ENCODE assay signal across 1 cellular context in the genomic region with DNA sequence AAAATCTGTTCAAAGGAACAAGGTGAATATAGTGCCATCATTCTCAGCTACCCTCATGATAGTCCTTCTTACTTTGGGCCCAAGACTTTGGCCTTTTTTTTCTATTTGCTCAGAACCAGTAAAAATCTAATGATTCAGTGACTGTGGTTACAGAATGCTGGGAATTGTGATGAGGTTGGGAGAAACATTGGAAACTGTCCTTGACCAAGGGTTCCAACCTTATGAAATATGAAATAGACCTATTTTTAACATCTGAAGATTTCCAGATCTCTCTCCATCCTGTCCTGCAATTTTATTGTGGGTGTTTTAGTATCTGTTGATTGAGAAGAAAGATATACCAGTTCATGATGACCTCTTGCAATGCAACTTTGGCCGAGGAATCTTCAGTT.
TF ChIP-seq lines count a peak whose summit lies in the region.

No MANE protein-coding gene starts in this region.

TF ChIP-seq in SK-N-SH treated with all-trans-retinoic acid at 6 μM for 48 hours, 23 proteins besides CTCF, POLR2A, EP300 and RAD21 (continued from another document):
- TF ChIP-seq TOX (CRISPR knock-in tag; IDR thresholded peaks at IDR 0.05; ENCODE audit: borderline replicate concordance) (no peak), RARB (CRISPR knock-in tag; IDR thresholded peaks at IDR 0.05) (no peak), PPARA (CRISPR knock-in tag; IDR thresholded peaks at IDR 0.05; ENCODE audit: borderline replicate concordance) (no peak), ISL1 (CRISPR knock-in tag; IDR thresholded peaks at IDR 0.05) (no peak), ZNF70 (CRISPR knock-in tag; IDR thresholded peaks at IDR 0.05) (no peak)
